In genomic region chr2:52676056-52676455, GRCh38 we compare ENCODE assay signal across 2 cellular contexts.
TF ChIP-seq lines count a peak whose summit lies in the region.

No MANE protein-coding gene starts in this region.

TF ChIP-seq in GM23338, 12 proteins besides CTCF, POLR2A, EP300 and RAD21 (continued from another document):
- TF ChIP-seq ZNF462 (CRISPR knock-in tag; IDR thresholded peaks at IDR 0.05), result no peak
- no peak for TF ChIP-seq EZH2phosphoT487 (IDR thresholded peaks at IDR 0.05; ENCODE audit: unreplicated experiment)
- TF ChIP-seq ZNF331 (CRISPR knock-in tag; IDR thresholded peaks at IDR 0.05; ENCODE audit: low read depth), result no peak
- no peak for TF ChIP-seq EZH2 (IDR thresholded peaks at IDR 0.05; ENCODE audit: low read depth, unreplicated experiment)
- no peak for TF ChIP-seq ZNF114 (CRISPR knock-in tag; IDR thresholded peaks at IDR 0.05)
- no peak for TF ChIP-seq POLR2AphosphoS5 (IDR thresholded peaks at IDR 0.05; ENCODE audit: low read depth)
- no peak for TF ChIP-seq ETS1 (IDR thresholded peaks at IDR 0.05)
- TF ChIP-seq CREB1 (CRISPR knock-in tag; IDR thresholded peaks at IDR 0.05; ENCODE audit: low read depth), result no peak
- TF ChIP-seq JUNB (IDR thresholded peaks at IDR 0.05; ENCODE audit: unreplicated experiment), result no peak
- TF ChIP-seq STAT1 (IDR thresholded peaks at IDR 0.05; ENCODE audit: unreplicated experiment), result no peak
- no peak for TF ChIP-seq REST (IDR thresholded peaks at IDR 0.05; ENCODE audit: unreplicated experiment)

TF ChIP-seq in IMR-90, 13 proteins besides CTCF, POLR2A, EP300 and RAD21 (continued from another document):
- TF ChIP-seq ELK1 (IDR thresholded peaks at IDR 0.05; ENCODE audit: borderline replicate concordance, low read depth, low read length) (no peak), CEBPB (IDR thresholded peaks at IDR 0.05; ENCODE audit: low read depth, low read length) (no peak)
TF ChIP-seq in IMR-90: peak in this region for 0.
